Comparison of ENCODE assay signal across 8 cellular contexts in the genomic region with DNA sequence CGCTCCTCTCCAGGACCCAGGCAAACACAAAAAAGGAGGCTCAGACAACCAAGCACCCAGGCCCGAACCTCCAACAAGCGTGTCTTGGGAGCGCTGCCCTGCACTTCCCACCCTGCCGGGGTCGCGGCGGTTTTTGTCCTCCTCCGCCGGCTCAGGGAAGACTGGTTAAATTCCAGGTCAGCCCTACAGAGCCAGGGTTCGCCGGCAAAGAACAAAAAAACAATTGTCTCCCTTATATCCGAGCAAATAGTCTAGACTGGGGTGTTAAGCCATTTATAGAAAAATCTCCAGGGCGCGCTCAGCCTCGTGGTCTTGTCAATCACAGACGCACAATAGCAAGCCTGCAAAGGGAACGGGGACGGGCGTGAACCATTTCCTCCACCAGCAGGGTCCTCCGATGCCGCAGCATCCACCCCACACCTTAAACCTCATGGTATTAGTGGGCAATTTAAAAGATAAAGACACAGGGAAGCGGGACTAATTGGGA. TPM values are rescaled to one million over a fixed set of nuclear protein-coding genes. Genes with fewer than 3 reads are reported as not detected.
A peak's percentile ranks its signal among the peaks of the same experiment; 100 is the strongest.
DNase-seq lines count a peak whose midpoint lies in the region; ATAC-seq and TF ChIP-seq lines count a peak whose summit lies in the region.

No MANE protein-coding gene starts in this region.

- H3K27ac ChIP-seq in foreskin keratinocyte (peak overlapping the region; percentile 57), neural progenitor cell (no peak overlapping the region), thyroid gland (no peak overlapping the region)

- H3K36me3 ChIP-seq in BJ (ENCODE audit: control insufficient read depth, insufficient read depth, low read length): no peaks in the 10 kb centered on the region
- peaks cover 4% of the 10 kb centered on the region for H3K36me3 ChIP-seq in neural progenitor cell
- no peaks in the 10 kb centered on the region for H3K36me3 ChIP-seq in thyroid gland

- no peak overlapping the region for H3K9ac ChIP-seq in neural progenitor cell

- CTCF ChIA-PET in BJ (lab: Yijun Ruan, JAX): no interaction called here

- peak overlapping the region; percentile 97 for H3K4me3 Mint-ChIP-seq in T-helper 2 cell treated with Interferon-gamma antibody and Interleukin-4, amounts not matched to agents 5 μg/mL and 100 μg/mL, for 36 hours
- peak overlapping the region; percentile 93 for H3K4me3 Mint-ChIP-seq in neural progenitor cell

- in situ Hi-C loops in KBM-7 (cut with MboI; ENCODE audit: low pct_unique_long_range_greater_than_20kb, low sequenced_read_pairs): no loop called here

- TF ChIP-seq CTCF in BJ (IDR thresholded peaks at IDR 0.05; ENCODE audit: insufficient read depth, low read depth, low read length) (no peak), foreskin keratinocyte (conservative IDR thresholded peaks at IDR 0.05) (no peak), neural progenitor cell (IDR thresholded peaks at IDR 0.05) (no peak), thyroid gland (IDR thresholded peaks at IDR 0.05) (no peak)

- H3K27me3 Mint-ChIP-seq in T-helper 2 cell treated with Interferon-gamma antibody and Interleukin-4, amounts not matched to agents 5 μg/mL and 100 μg/mL, for 36 hours (ENCODE audit: low read depth): peaks cover 12% of the 10 kb centered on the region
- H3K27me3 Mint-ChIP-seq in neural progenitor cell (ENCODE audit: insufficient read depth, low read depth): peaks cover 4% of the 10 kb centered on the region

- H3K36me3 Mint-ChIP-seq in T-helper 2 cell treated with Interferon-gamma antibody and Interleukin-4, amounts not matched to agents 5 μg/mL and 100 μg/mL, for 36 hours (ENCODE audit: low read depth): peaks cover 3% of the 10 kb centered on the region
- H3K36me3 Mint-ChIP-seq in neural progenitor cell: peaks cover 12% of the 10 kb centered on the region

- peak; percentile 1 for ATAC-seq in foreskin keratinocyte

- intact Hi-C loops in thyroid gland (cut with DNase I): no loop called here

- H3K27ac Mint-ChIP-seq in T-helper 2 cell treated with Interferon-gamma antibody and Interleukin-4, amounts not matched to agents 5 μg/mL and 100 μg/mL, for 36 hours: peak overlapping the region; percentile 91
- H3K27ac Mint-ChIP-seq in neural progenitor cell: peak overlapping the region; percentile 61

- H3F3A ChIP-seq in neural progenitor cell (ENCODE audit: low read depth): peaks cover 51% of the 10 kb centered on the region

- no peaks in the 10 kb centered on the region for H3K9me3 Mint-ChIP-seq in T-helper 2 cell treated with Interferon-gamma antibody and Interleukin-4, amounts not matched to agents 5 μg/mL and 100 μg/mL, for 36 hours
- H3K9me3 Mint-ChIP-seq in neural progenitor cell: no peaks in the 10 kb centered on the region

- DNase-seq in BJ (ENCODE audit: low read depth) (no peak), foreskin keratinocyte (peak in 1 of 2 donors; percentile 30), neural progenitor cell (ENCODE audit: low spot score) (peak; percentile 89), KBM-7 (no peak), thyroid gland (no peak), A172 (ENCODE audit: low spot score) (no peak)
- no peak for DNase-seq in T-helper 2 cell treated with Interferon-gamma antibody and Interleukin-4, amounts not matched to agents 5 μg/mL and 100 μg/mL, for 36 hours (ENCODE audit: low spot score)
- DNase-seq in activated CD4-positive, CD25-positive, alpha-beta regulatory T cell (lab: John Stamatoyannopoulos, UW): no peak

- TF ChIP-seq POLR2A in thyroid gland (IDR thresholded peaks at IDR 0.05): no peak

- peaks cover 32% of the 10 kb centered on the region for H3K4me1 Mint-ChIP-seq in T-helper 2 cell treated with Interferon-gamma antibody and Interleukin-4, amounts not matched to agents 5 μg/mL and 100 μg/mL, for 36 hours (ENCODE audit: low read depth)
- H3K4me1 Mint-ChIP-seq in neural progenitor cell: peaks cover 22% of the 10 kb centered on the region

- POLR2A ChIA-PET in BJ (lab: Charles Lee): no interaction called here

- H2AFZ ChIP-seq in neural progenitor cell (replicated peaks): no peak overlapping the region

- H4K20me1 ChIP-seq in neural progenitor cell (ENCODE audit: low read depth): peaks cover 94% of the 10 kb centered on the region

- H3K9me3 ChIP-seq in neural progenitor cell (ENCODE audit: low read depth) (no peaks in the 10 kb centered on the region), thyroid gland (no peaks in the 10 kb centered on the region)

- WGBS in thyroid gland, 2 donors: 31 to 52% methylated on average over 22 to 23 of the region's 23 CpGs

- no peaks in the 10 kb centered on the region for H3K27me3 ChIP-seq in BJ (ENCODE audit: control insufficient read depth, insufficient read depth, low read length)
- no peaks in the 10 kb centered on the region for H3K27me3 ChIP-seq in foreskin keratinocyte
- H3K27me3 ChIP-seq in neural progenitor cell: peaks cover 16% of the 10 kb centered on the region
- no peaks in the 10 kb centered on the region for H3K27me3 ChIP-seq in thyroid gland

- H3K4me3 ChIP-seq in BJ (ENCODE audit: low read depth, low read length): peak overlapping the region; percentile 58
- peak overlapping the region; percentile 62 for H3K4me3 ChIP-seq in neural progenitor cell
- peak overlapping the region in 1 of 3 donors; percentile 51 for H3K4me3 ChIP-seq in thyroid gland (replicated peaks in 1 of 3)

- peaks cover 88% of the 10 kb centered on the region for H3K79me2 ChIP-seq in neural progenitor cell (ENCODE audit: low read depth)

- peaks cover 15% of the 10 kb centered on the region for H3K4me1 ChIP-seq in foreskin keratinocyte
- H3K4me1 ChIP-seq in neural progenitor cell: peaks cover 36% of the 10 kb centered on the region
- peaks cover 5 to 11% of the 10 kb centered on the region in 2 donors for H3K4me1 ChIP-seq in thyroid gland

- peak overlapping the region; percentile 94 for H3K4me2 ChIP-seq in neural progenitor cell

RNA-seq across cellular contexts. Expression of gene BCAT1, which starts 46.9 kb away (rescaled TPM):
- 13.2 and 23.8 TPM in 2 replicates for polyA plus RNA-seq in BJ (2011; rRNA removed)
- 35.7 and 66.4 TPM in 2 replicates for polyA minus RNA-seq in BJ (2011; rRNA and poly(A)+ RNA removed)
- total RNA-seq in foreskin keratinocyte: 44.6 and 65.0 TPM in 2 replicates
- 8.3 and 11.3 TPM in 2 replicates for polyA plus RNA-seq in foreskin keratinocyte
- total RNA-seq in neural progenitor cell (ENCODE audit: low replicate concordance): 246 and 287 TPM in 2 replicates
- 10 to 100 TPM in 3 of 4 donors, 1 to 10 TPM in 1; 3.8 to 49.1 (median 13.2) TPM for total RNA-seq in thyroid gland
- total RNA-seq in A172 (2014; rRNA removed; shearing (Covaris generic)): 15.8 and 32.8 TPM in 2 replicates
